ENCODE assay signal across 13 cellular contexts in the genomic region with DNA sequence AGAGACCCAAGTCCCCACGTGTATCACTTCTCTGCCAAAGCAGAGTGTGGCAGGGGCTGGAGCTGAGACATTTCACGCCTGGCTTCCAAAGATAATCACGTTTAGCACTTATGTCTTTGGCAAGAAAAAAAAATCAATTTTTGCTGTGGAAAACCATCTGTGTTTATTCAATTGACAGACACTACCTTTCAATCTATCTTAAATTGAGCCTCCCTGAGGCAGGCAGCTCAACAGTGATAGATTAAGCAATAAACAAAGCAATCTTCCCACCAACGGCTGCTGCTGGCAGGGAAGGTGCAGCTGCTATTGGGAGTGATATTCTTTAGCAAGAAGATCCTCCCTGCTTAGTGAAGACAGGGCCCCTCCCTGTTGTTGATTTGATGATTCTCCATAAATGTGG. TPM values are rescaled to one million over a fixed set of nuclear protein-coding genes. Genes with fewer than 3 reads are reported as not detected.
"Had no signal": no experiment of that assay in that cellular context is flagged by ENCODE, and none has a peak within 500 bp of the region (broad histone marks: within the 10 kb centered on the region; RNA-seq: fewer than 3 reads in every experiment).

No MANE protein-coding gene starts in this region.

- DNase-seq: activated CD4-positive, alpha-beta T cell treated with anti-CD3 and anti-CD28 coated beads, Interleukin-2, amount 10 ng/mL, durations not matched to agents 24 days and 14 days; activated naive CD4-positive, alpha-beta T cell treated with Interleukin-2 at 50 U/mL for 16 hours; activated naive CD8-positive, alpha-beta T cell treated with anti-CD3 and anti-CD28 coated beads, Interleukin-2, amount 50 U/mL, for 24 hours; foreskin keratinocyte; immature natural killer cell; naive thymus-derived CD8-positive, alpha-beta T cell; occipital lobe; psoas muscle; stimulated activated naive CD8-positive, alpha-beta T cell treated with anti-CD3 and anti-CD28 coated beads, Interleukin-15, Interleukin-2, amounts not matched to agents 100 U/mL and 50 U/mL, for 24 hours; upper lobe of right lung had no signal

- H3K27me3 ChIP-seq: ascending aorta, foreskin keratinocyte, suprapubic skin, upper lobe of right lung had no signal

- ATAC-seq: activated naive CD8-positive, alpha-beta T cell treated with anti-CD3 and anti-CD28 coated beads, Interleukin-2, amount 50 U/mL, for 24 hours; foreskin keratinocyte; naive thymus-derived CD8-positive, alpha-beta T cell; psoas muscle; sciatic nerve; stimulated activated naive CD8-positive, alpha-beta T cell treated with anti-CD3 and anti-CD28 coated beads, Interleukin-15, Interleukin-2, amounts not matched to agents 100 U/mL and 50 U/mL, for 24 hours; upper lobe of right lung had no signal

- H3K27ac ChIP-seq: ascending aorta, foreskin keratinocyte, psoas muscle, suprapubic skin, upper lobe of right lung had no signal

- H3K36me3 ChIP-seq: ascending aorta, suprapubic skin, upper lobe of right lung had no signal

- H3K9me3 ChIP-seq: ascending aorta, psoas muscle, suprapubic skin, upper lobe of right lung had no signal

- H3K4me3 ChIP-seq: ascending aorta, psoas muscle, suprapubic skin, upper lobe of right lung had no signal

RNA-seq across cellular contexts. Expression of gene MAGEB17, which starts 11.7 kb away (rescaled TPM):
- polyA plus RNA-seq: foreskin keratinocyte; immature natural killer cell; naive thymus-derived CD8-positive, alpha-beta T cell had no signal

RNA-seq across cellular contexts. Expression of gene GRPR, which starts 32.2 kb away (rescaled TPM):
- polyA plus RNA-seq: foreskin keratinocyte; immature natural killer cell; naive thymus-derived CD8-positive, alpha-beta T cell had no signal
